ENCODE assay signal across 8 cellular contexts in genomic region chr21:43333301-43334062, GRCh38.
A peak's percentile ranks its signal among the peaks of the same experiment; 100 is the strongest.
DNase-seq lines count a peak whose midpoint lies in the region; ATAC-seq and TF ChIP-seq lines count a peak whose summit lies in the region.

No MANE protein-coding gene starts in this region.

- H3K27me3 ChIP-seq in esophagus muscularis mucosa: peaks cover 0 to 9% (median 0%) of the 10 kb centered on the region in 4 donors

- DNase-seq in COR-L47 (lab: John Stamatoyannopoulos, UW) (peak; percentile 33), NCI-H345 (lab: John Stamatoyannopoulos, UW) (peak; percentile 39), esophagus muscularis mucosa (ENCODE audit: extremely low spot score) (no peak), non-pigmented ciliary epithelial cell (ENCODE audit: low read depth) (peak; percentile 70)

- TF ChIP-seq POLR2A in esophagus muscularis mucosa (IDR thresholded peaks at IDR 0.05; ENCODE audit: low read depth): no peak

- TF ChIP-seq EP300 in esophagus muscularis mucosa (IDR thresholded peaks at IDR 0.05): peak; percentile 44

- H3K36me3 ChIP-seq in esophagus muscularis mucosa: no peaks in the 10 kb centered on the region

- H3K4me3 ChIP-seq in esophagus muscularis mucosa: peak overlapping the region; percentile 13 to 38 (median 24)

- ATAC-seq in HG03280 (IDR thresholded peaks at IDR 0.05; ENCODE audit: unreplicated experiment): no peak
- ATAC-seq in GM21737 (IDR thresholded peaks at IDR 0.05; ENCODE audit: unreplicated experiment): no peak
- no peak for ATAC-seq in HG02973 (IDR thresholded peaks at IDR 0.05; ENCODE audit: unreplicated experiment)
- ATAC-seq in GM21367 (IDR thresholded peaks at IDR 0.05; ENCODE audit: unreplicated experiment): no peak

- peaks cover 15 to 28% (median 26%) of the 10 kb centered on the region in 4 donors for H3K4me1 ChIP-seq in esophagus muscularis mucosa

- intact Hi-C loops in esophagus muscularis mucosa (cut with DNase I): no loop called here

- H3K9me3 ChIP-seq in esophagus muscularis mucosa: no peaks in the 10 kb centered on the region

- TF ChIP-seq CTCF in esophagus muscularis mucosa (IDR thresholded peaks at IDR 0.05): no peak

- peak overlapping the region in 2 of 4 donors; percentile 47 to 64 for H3K27ac ChIP-seq in esophagus muscularis mucosa (replicated peaks in 1 of 4)

- WGBS in esophagus muscularis mucosa: 10% methylated on average over 11 of the region's 35 CpGs
